ENCODE assay signal across 1 cellular context in the genomic region with DNA sequence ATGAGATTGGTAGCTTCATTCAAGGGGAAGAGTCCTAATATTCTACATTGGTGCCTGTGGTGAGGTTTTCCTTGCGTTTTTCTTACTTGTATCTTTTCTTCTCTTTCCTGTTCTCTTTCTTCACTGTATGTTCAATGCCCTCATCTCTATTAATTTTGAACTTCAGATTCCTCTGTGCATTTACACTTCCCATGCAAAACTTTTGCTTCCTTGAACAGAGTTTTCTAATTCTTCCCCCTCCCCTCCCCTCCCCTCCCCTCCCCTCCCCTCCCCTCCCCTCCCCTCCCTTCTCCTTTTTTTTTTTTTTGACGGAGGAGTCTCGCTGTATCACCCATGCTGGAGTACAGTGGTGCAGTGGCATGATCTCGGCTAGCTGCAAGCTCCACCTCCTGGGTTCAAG.
TF ChIP-seq lines count a peak whose summit lies in the region.

No MANE protein-coding gene starts in this region.

TF ChIP-seq in GM23338, 12 proteins besides CTCF, POLR2A, EP300 and RAD21 (continued from another document):
- no peak for TF ChIP-seq STAT1 (IDR thresholded peaks at IDR 0.05; ENCODE audit: unreplicated experiment)
